8 cellular contexts compared by ENCODE assay signal in genomic region chrX:47218920-47219815, GRCh38. TPM values are rescaled to one million over a fixed set of nuclear protein-coding genes. Genes with fewer than 3 reads are reported as not detected.
A peak's percentile ranks its signal among the peaks of the same experiment; 100 is the strongest.
DNase-seq lines count a peak whose midpoint lies in the region; ATAC-seq and TF ChIP-seq lines count a peak whose summit lies in the region.

No MANE protein-coding gene starts in this region.

- intact Hi-C loops in PC-9 (cut with micrococcal nuclease; ENCODE audit: unreplicated experiment), result loop anchor here (1.0 to 5.0 kb wide), 4 partner anchors 14 to 143 kb away; partner anchors contain the start of gene USP11
- intact Hi-C loops in left cardiac atrium (cut with DNase I), result no loop called here
- intact Hi-C loops in sciatic nerve (cut with DNase I), result no loop called here

- DNase-seq in GM19238 (ENCODE audit: insufficient read length, low spot score) (peak; percentile 44), PC-9 (peak in 1 of 2 experiments; percentile 17), left cardiac atrium (peak; percentile 60), sciatic nerve (ENCODE audit: low spot score) (peak; percentile 77), NCI-H526 treated with DMSO at 0.1 percent for 48 hours (lab: John Stamatoyannopoulos, UW) (no peak), NCI-H1694 (lab: John Stamatoyannopoulos, UW) (no peak), NCI-H1930 (lab: John Stamatoyannopoulos, UW) (no peak)
- DNase-seq in activated naive CD4-positive, alpha-beta T cell treated with anti-CD3 and anti-CD28 coated beads, Interleukin-2, amount 50 U/mL, for 16 hours, result peak; percentile 57

- POLR2A ChIA-PET in PC-9 (lab: Charles Lee; ENCODE audit: unreplicated experiment), result interaction anchor here (0.5 to 0.6 kb wide), 2 partner anchors 19 to 143 kb away, joined by 4 to 7 read pairs; no protein-coding TSS in a partner anchor

- H3K4me1 ChIP-seq in PC-9 (replicated peaks; ENCODE audit: insufficient read depth), result peaks cover 11% of the 10 kb centered on the region

- BruUV-seq in PC-9 (replicated peaks; lab: Mats Ljungman, UMichigan), result no TSS peak

- H3F3A ChIP-seq in PC-9 (ENCODE audit: insufficient read depth, low read depth), result peaks cover 9% of the 10 kb centered on the region

- H3K9me2 ChIP-seq in PC-9 (ENCODE audit: insufficient read depth), result no peaks in the 10 kb centered on the region

- H2AFZ ChIP-seq in PC-9, result no peak overlapping the region

- H3K36me3 ChIP-seq in PC-9 (ENCODE audit: low read depth), result no peaks in the 10 kb centered on the region

- H3K27me3 ChIP-seq in PC-9 (ENCODE audit: insufficient read depth, low read depth), result no peaks in the 10 kb centered on the region

- TF ChIP-seq CTCF in PC-9 (conservative IDR thresholded peaks at IDR 0.05), result no peak

- H4K20me1 ChIP-seq in PC-9 (ENCODE audit: insufficient read depth), result peaks cover 4% of the 10 kb centered on the region

- peak overlapping the region; percentile 70 for H3K4me2 ChIP-seq in PC-9

- peak overlapping the region; percentile 58; the same call in 1 of the 2 replicates for H3K4me3 ChIP-seq in PC-9

- CTCF ChIA-PET in PC-9 (lab: Charles Lee), result no interaction called here

- peaks cover 28% of the 10 kb centered on the region for H3K79me2 ChIP-seq in PC-9 (ENCODE audit: low read depth)

- no peaks in the 10 kb centered on the region for H3K9me3 ChIP-seq in PC-9 (ENCODE audit: insufficient read depth, low read depth)

- peak; percentile 6 to 7 for ATAC-seq in left cardiac atrium
- no peak for ATAC-seq in sciatic nerve

- H3K27ac ChIP-seq in PC-9, result peak overlapping the region; percentile 84

RNA-seq across cellular contexts. Expression of gene CDK16, which starts 0.7 kb away (rescaled TPM):
- 67.7 and 82.1 TPM in 2 replicates for total RNA-seq in PC-9 (2021)
- 100 to 1,000 TPM; 109 to 132 TPM for total RNA-seq in left cardiac atrium
- total RNA-seq in sciatic nerve, result 55.9 TPM

RNA-seq across cellular contexts. Expression of gene USP11, which starts 13.6 kb away (rescaled TPM):
- total RNA-seq in PC-9 (2021) (25.3 and 30.9 TPM in 2 replicates), left cardiac atrium (10 to 100 TPM; 42.0 to 60.8 TPM), sciatic nerve (81.0 TPM)

RNA-seq across cellular contexts. Expression of gene UBA1, which starts 25.5 kb away (rescaled TPM):
- 121 and 126 TPM in 2 replicates for total RNA-seq in PC-9 (2021)
- total RNA-seq in left cardiac atrium, result 100 to 1,000 TPM; 101 to 132 TPM
- total RNA-seq in sciatic nerve, result 165 TPM

Comparison
In these comparisons a context has a peak if more than half of its experiments do, and no peak if none do; other contexts are left out.
1. DNase-seq: peak in GM19238 (single experiment), activated naive CD4-positive, alpha-beta T cell treated with anti-CD3 and anti-CD28 coated beads, Interleukin-2, amount 50 U/mL, for 16 hours (single experiment), left cardiac atrium (single experiment) and sciatic nerve (single experiment); none in NCI-H526 treated with DMSO at 0.1 percent for 48 hours (single experiment), NCI-H1694 (single experiment) and NCI-H1930 (0 of 2).